Comparison of ENCODE assay signal across 10 cellular contexts in the genomic region with DNA sequence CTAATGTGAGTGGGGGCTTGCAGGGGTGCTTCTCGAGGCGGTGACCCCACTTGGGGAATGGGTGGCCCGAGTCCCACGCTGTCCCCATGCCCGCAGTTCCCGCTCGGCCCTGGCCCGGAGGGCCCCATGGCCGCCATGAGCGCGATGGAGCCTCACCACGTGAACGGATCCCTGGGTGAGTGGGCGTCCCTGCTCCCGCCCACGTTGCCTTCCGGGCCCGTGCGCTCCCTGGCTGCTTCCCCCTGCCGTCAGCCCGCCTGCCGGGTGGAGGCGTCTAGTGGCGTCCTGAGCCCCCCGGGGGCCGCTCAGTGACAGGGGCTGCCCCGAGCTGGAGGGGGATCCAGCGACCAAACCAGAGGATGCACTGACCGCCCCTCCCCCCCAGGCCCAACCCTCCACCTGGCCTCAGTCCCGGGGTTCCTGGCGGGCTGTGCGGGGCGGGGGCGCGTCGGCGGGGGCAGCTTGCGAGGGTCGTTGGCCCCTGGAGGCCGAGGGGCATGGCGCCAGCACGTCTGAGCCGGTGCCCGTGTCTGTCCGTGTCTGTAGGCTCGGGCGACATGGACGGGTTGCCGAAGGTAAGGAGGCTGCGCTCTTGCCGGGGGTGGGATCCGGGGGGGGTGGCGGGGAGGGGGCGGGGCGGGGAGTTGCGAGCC. TPM values are rescaled to one million over a fixed set of nuclear protein-coding genes. Genes with fewer than 3 reads are reported as not detected.
A peak's percentile ranks its signal among the peaks of the same experiment; 100 is the strongest.
DNase-seq lines count a peak whose midpoint lies in the region; ATAC-seq and TF ChIP-seq lines count a peak whose summit lies in the region.
"Had no signal": no experiment of that assay in that cellular context is flagged by ENCODE, and none has a peak within 500 bp of the region (broad histone marks: within the 10 kb centered on the region; RNA-seq: fewer than 3 reads in every experiment).

No MANE protein-coding gene starts in this region.

- H2AFZ ChIP-seq in smooth muscle cell (ENCODE audit: low read depth) = no peak overlapping the region

- H3K27me3 ChIP-seq in SJSA1 (replicated peaks) (no peaks in the 10 kb centered on the region), cardiac muscle cell (no peaks in the 10 kb centered on the region), smooth muscle cell (ENCODE audit: low read depth) (no peaks in the 10 kb centered on the region), HAP-1 (ENCODE audit: low read depth) (no peaks in the 10 kb centered on the region)

- H3K9me3 ChIP-seq in SJSA1 (replicated peaks) (0 out of 2 replicates have a peak, but pooled peaks cover 3% of the 10 kb centered on the region), cardiac muscle cell (ENCODE audit: low read depth) (no peaks in the 10 kb centered on the region), smooth muscle cell (replicated peaks; ENCODE audit: low read depth) (no peaks in the 10 kb centered on the region), HAP-1 (no peaks in the 10 kb centered on the region)
- H3K9me3 ChIP-seq: A549 had no signal

- H3K27ac ChIP-seq in SJSA1 (no peak overlapping the region), cardiac muscle cell (peak overlapping the region; percentile 61), smooth muscle cell (ENCODE audit: low read depth) (peak overlapping the region; percentile 46)
- H3K27ac ChIP-seq: A549 had no signal

- peak overlapping the region; percentile 68 for H3K9ac ChIP-seq in smooth muscle cell (ENCODE audit: low read depth)

- peaks cover 7% of the 10 kb centered on the region for H3K79me2 ChIP-seq in smooth muscle cell (ENCODE audit: low read depth)

- H3K4me3 ChIP-seq in SJSA1 = peak overlapping the region; percentile 37
- H3K4me3 ChIP-seq in cardiac muscle cell = peak overlapping the region; percentile 25
- peak overlapping the region; percentile 67 for H3K4me3 ChIP-seq in smooth muscle cell
- H3K4me3 ChIP-seq in HAP-1 = no peak overlapping the region
- H3K4me3 ChIP-seq: A549 had no signal

- peaks cover 14% of the 10 kb centered on the region for H4K20me1 ChIP-seq in smooth muscle cell (ENCODE audit: low read depth)

- H3F3A ChIP-seq in smooth muscle cell (ENCODE audit: low read depth) = peaks cover 9% of the 10 kb centered on the region

- H3K4me1 ChIP-seq in SJSA1 (replicated peaks) = peaks cover 39% of the 10 kb centered on the region
- H3K4me1 ChIP-seq in cardiac muscle cell (ENCODE audit: low read depth) = peaks cover 33% of the 10 kb centered on the region
- peaks cover 33% of the 10 kb centered on the region for H3K4me1 ChIP-seq in smooth muscle cell (ENCODE audit: low read depth)
- H3K4me1 ChIP-seq in HAP-1 = peaks cover 11% of the 10 kb centered on the region

- H3K36me3 ChIP-seq in SJSA1 (no peaks in the 10 kb centered on the region), cardiac muscle cell (no peaks in the 10 kb centered on the region), smooth muscle cell (ENCODE audit: low read depth) (no peaks in the 10 kb centered on the region), HAP-1 (replicated peaks) (peaks cover 31% of the 10 kb centered on the region)

- TF ChIP-seq CTCF in cardiac muscle cell (IDR thresholded peaks at IDR 0.05; ENCODE audit: low read depth, low read length) (no peak), smooth muscle cell (IDR thresholded peaks at IDR 0.05; ENCODE audit: borderline replicate concordance, insufficient read depth, poor library complexity, severe bottlenecking) (no peak)

- H3K4me2 ChIP-seq in smooth muscle cell = peak overlapping the region; percentile 95
- H3K4me2 ChIP-seq: A549 had no signal

- WGBS in smooth muscle cell (ENCODE audit: low lambda C conversion rate) = 9% methylated on average over 46 of the region's 56 CpGs

- in situ Hi-C loops in HAP-1 (cut with MboI; ENCODE audit: low sequenced_read_pairs) = no loop called here

- ATAC-seq in GM21526 (IDR thresholded peaks at IDR 0.05; ENCODE audit: low FRiP score, unreplicated experiment) = no peak
- ATAC-seq: A549 had no signal

- peak; percentile 47 for DNase-seq in NCI-H1105 treated with DMSO at 0.1 percent for 48 hours (lab: John Stamatoyannopoulos, UW)
- DNase-seq in NCI-H1105 (lab: John Stamatoyannopoulos, UW) = no peak
- no peak for DNase-seq in SJSA1 (ENCODE audit: low read depth in 1 of 2, low spot score in 2 of 2)
- DNase-seq in cardiac muscle cell (ENCODE audit: low read depth in 1 of 2, low spot score in 1 of 2) = peak in 1 of 2 donors; percentile 62
- peak; percentile 27 for DNase-seq in smooth muscle cell (lab: John Stamatoyannopoulos, UW; ENCODE audit: unreplicated experiment)
- no peak for DNase-seq in medulla oblongata (ENCODE audit: extremely low spot score)
- no peak for DNase-seq in HAP-1 (ENCODE audit: low spot score in 2 of 2)

RNA-seq across cellular contexts. Expression of a gene that starts 4.8 kb away (rescaled TPM):
- 2.0 and 5.4 TPM in 2 replicates for total RNA-seq in SJSA1 (2014; rRNA removed; shearing (Covaris generic))
- total RNA-seq in cardiac muscle cell = 218 and 298 TPM in 2 replicates
- polyA plus RNA-seq in cardiac muscle cell = 370 and 442 TPM in 2 replicates
- 16.4 and 60.1 TPM in 2 replicates for total RNA-seq in smooth muscle cell
- 56.9 and 89.5 TPM in 2 replicates for polyA plus RNA-seq in smooth muscle cell

RNA-seq across cellular contexts. Expression of a gene that starts 14.0 kb away (rescaled TPM):
- 18.9 and 43.4 TPM in 2 replicates for total RNA-seq in SJSA1 (2014; rRNA removed; shearing (Covaris generic))
- total RNA-seq in cardiac muscle cell (154 and 180 TPM in 2 replicates), smooth muscle cell (36.0 and 44.1 TPM in 2 replicates)
- polyA plus RNA-seq in cardiac muscle cell (151 and 175 TPM in 2 replicates), smooth muscle cell (124 and 133 TPM in 2 replicates)

RNA-seq across cellular contexts. Expression of a gene that starts 35.7 kb away (rescaled TPM):
- total RNA-seq in SJSA1 (2014; rRNA removed; shearing (Covaris generic)) = not detected in 2 replicates
- total RNA-seq in cardiac muscle cell = 0.04 TPM in 1 of 2 replicates, not detected in the other
- not detected in 2 replicates for polyA plus RNA-seq in cardiac muscle cell
- total RNA-seq in smooth muscle cell = 0.67 TPM in 1 of 2 replicates, not detected in the other
- polyA plus RNA-seq in smooth muscle cell = 0.34 TPM in 1 of 2 replicates, not detected in the other
- total RNA-seq: T-helper 2 cell treated with Interferon-gamma antibody and Interleukin-4, amounts not matched to agents 100 ng/mL and 5 ng/mL, for 36 hours had no signal
- polyA plus RNA-seq: A549 had no signal

RNA-seq across cellular contexts. Expression of a gene that starts 47.2 kb away (rescaled TPM):
- total RNA-seq in SJSA1 (2014; rRNA removed; shearing (Covaris generic)) = 12.4 and 21.9 TPM in 2 replicates
- total RNA-seq in cardiac muscle cell (2.9 and 10.0 TPM in 2 replicates), smooth muscle cell (18.8 and 30.9 TPM in 2 replicates)
- polyA plus RNA-seq in cardiac muscle cell (2.4 and 8.2 TPM in 2 replicates), smooth muscle cell (40.4 and 42.8 TPM in 2 replicates)
- total RNA-seq: T-helper 2 cell treated with Interferon-gamma antibody and Interleukin-4, amounts not matched to agents 100 ng/mL and 5 ng/mL, for 36 hours had no signal

Comparison
In these comparisons a context has a peak if more than half of its experiments do, and no peak if none do; other contexts are left out.
1. DNase-seq: peak in NCI-H1105 treated with DMSO at 0.1 percent for 48 hours (single experiment) and smooth muscle cell (single experiment); none in NCI-H1105 (single experiment), SJSA1 (0 of 2), medulla oblongata (single experiment) and HAP-1 (0 of 2).